Comparison of ENCODE assay signal across 15 cellular contexts in genomic region chr4:20432098-20432497, GRCh38.
A peak's percentile ranks its signal among the peaks of the same experiment; 100 is the strongest.
DNase-seq lines count a peak whose midpoint lies in the region; ATAC-seq and TF ChIP-seq lines count a peak whose summit lies in the region.
"Had no signal": no experiment of that assay in that cellular context is flagged by ENCODE, and none has a peak within 500 bp of the region (broad histone marks: within the 10 kb centered on the region; RNA-seq: fewer than 3 reads in every experiment).

No MANE protein-coding gene starts in this region.

- intact Hi-C loops in Calu3 (cut with micrococcal nuclease; ENCODE audit: unreplicated experiment) (no loop called here), left ventricle myocardium superior (cut with micrococcal nuclease) (no loop called here), sciatic nerve (cut with DNase I) (no loop called here)

- peak overlapping the region; percentile 28 for H3K27ac Mint-ChIP-seq in Calu3 (ENCODE audit: unreplicated experiment)
- H3K27ac Mint-ChIP-seq in osteocyte (ENCODE audit: unreplicated experiment) = no peak overlapping the region
- H3K27ac Mint-ChIP-seq: naive thymus-derived CD4-positive, alpha-beta T cell had no signal

- H3K36me3 Mint-ChIP-seq in Calu3 (ENCODE audit: insufficient read depth, unreplicated experiment) = no peaks in the 10 kb centered on the region
- no peaks in the 10 kb centered on the region for H3K36me3 Mint-ChIP-seq in osteocyte (ENCODE audit: unreplicated experiment)
- H3K36me3 Mint-ChIP-seq: naive thymus-derived CD4-positive, alpha-beta T cell had no signal

- H3K27me3 Mint-ChIP-seq in Calu3 (ENCODE audit: unreplicated experiment) = no peaks in the 10 kb centered on the region
- no peaks in the 10 kb centered on the region for H3K27me3 Mint-ChIP-seq in osteocyte (ENCODE audit: unreplicated experiment)

- H3K4me3 Mint-ChIP-seq in Calu3 (ENCODE audit: low read depth, unreplicated experiment) (no peak overlapping the region), osteocyte (ENCODE audit: unreplicated experiment) (no peak overlapping the region)
- H3K4me3 Mint-ChIP-seq: naive thymus-derived CD4-positive, alpha-beta T cell had no signal

- H3K4me1 Mint-ChIP-seq in Calu3 (ENCODE audit: low read depth, unreplicated experiment) (peaks cover 9% of the 10 kb centered on the region), osteocyte (ENCODE audit: unreplicated experiment) (peaks cover 26% of the 10 kb centered on the region)
- H3K4me1 Mint-ChIP-seq: naive thymus-derived CD4-positive, alpha-beta T cell had no signal

- H3K9me3 Mint-ChIP-seq in Calu3 (ENCODE audit: low read depth, unreplicated experiment) (no peaks in the 10 kb centered on the region), osteocyte (ENCODE audit: unreplicated experiment) (no peaks in the 10 kb centered on the region)

- BruUV-seq in Calu3 (replicated peaks; lab: Mats Ljungman, UMichigan) = no TSS peak

- TF ChIP-seq CTCF in Calu3 (IDR thresholded peaks at IDR 0.05; ENCODE audit: unreplicated experiment) (no peak), osteocyte (IDR thresholded peaks at IDR 0.05) (no peak)

- ATAC-seq in left ventricle myocardium superior (peak; percentile 64), sciatic nerve (peak; percentile 23), HG03571 (IDR thresholded peaks at IDR 0.05; ENCODE audit: unreplicated experiment) (no peak), HG03175 (IDR thresholded peaks at IDR 0.05; ENCODE audit: unreplicated experiment) (no peak)
- ATAC-seq: naive thymus-derived CD4-positive, alpha-beta T cell had no signal

- CTCF ChIA-PET in Calu3 (lab: Charles Lee) = no interaction called here

- DNase-seq in Calu3 = no peak
- DNase-seq in astrocyte of the hippocampus (ENCODE audit: low read depth, low spot score) = peak; percentile 44
- no peak for DNase-seq in left ventricle myocardium superior
- no peak for DNase-seq in sciatic nerve (ENCODE audit: low spot score)
- no peak for DNase-seq in cerebellum (ENCODE audit: low spot score)
- no peak for DNase-seq in osteocyte (ENCODE audit: extremely low spot score, unreplicated experiment)
- DNase-seq: AML-193; caudate nucleus; KBM-7; left colon; naive thymus-derived CD4-positive, alpha-beta T cell; NCI-H1436 treated with DMSO at 0.1 percent for 48 hours; stimulated activated naive CD4-positive, alpha-beta T cell treated with Interleukin-2 at 50 U/mL for 16 hours had no signal

Comparison
In these comparisons a context has a peak if more than half of its experiments do, and no peak if none do; other contexts are left out.
1. ATAC-seq: peak in left ventricle myocardium superior (single experiment) and sciatic nerve (single experiment); none in HG03571 (single experiment) and HG03175 (single experiment).